ENCODE assay signal across 8 cellular contexts in genomic region chr6:3258720-3259490, GRCh38. TPM values are rescaled to one million over a fixed set of nuclear protein-coding genes. Genes with fewer than 3 reads are reported as not detected.
DNase-seq lines count a peak whose midpoint lies in the region; ATAC-seq, FAIRE-seq and TF ChIP-seq lines count a peak whose summit lies in the region.

TSS of gene PSMG4 (plus strand) at chr6:3258947. CDS start at chr6:3259023, 76 bp downstream.

- peak within 1 kb of the TSS; percentile 49 to 68 for H3K9ac ChIP-seq in kidney (ENCODE audit: low read length in 2 of 2)

- no peak for FAIRE-seq in kidney (lab: Jason Lieb, UNC)

- peaks cover 21 to 23% of the 10 kb centered on the region in 2 donors for H3K4me1 ChIP-seq in kidney (ENCODE audit: control insufficient read depth in 1 of 2, insufficient read depth in 1 of 2, low read depth in 1 of 2, low read length in 2 of 2)

- peak within 1 kb of the TSS; percentile 85 to 86 for H3K27ac ChIP-seq in kidney (ENCODE audit: low read depth in 2 of 2, low read length in 2 of 2)

- H3K4me3 ChIP-seq in AG10803 (ENCODE audit: low read length) (peak within 1 kb of the TSS; percentile 91), kidney (ENCODE audit: low read length in 2 of 2) (peak within 1 kb of the TSS; percentile 66 to 95)

- ATAC-seq in GM19043 (IDR thresholded peaks at IDR 0.05; ENCODE audit: low read depth, unreplicated experiment) (peak; percentile 80), HG03342 (IDR thresholded peaks at IDR 0.05; ENCODE audit: unreplicated experiment) (peak; percentile 69)

- TF ChIP-seq CTCF in AG10803 (conservative IDR thresholded peaks at IDR 0.05; ENCODE audit: low read length) (no peak), kidney (IDR thresholded peaks at IDR 0.05; ENCODE audit: borderline replicate concordance, extremely low read depth, insufficient read depth) (no peak)

- intact Hi-C loops in kidney (cut with DNase I) = no loop called here

- peak; percentile 85 for DNase-seq in AG10803 (ENCODE audit: low read depth)
- peak; percentile 63 for DNase-seq in NCI-H446 treated with DMSO at 0.1 percent for 48 hours (lab: John Stamatoyannopoulos, UW)
- DNase-seq in activated CD4-positive, CD25-positive, alpha-beta regulatory T cell treated with anti-CD3 and anti-CD28 coated beads, Interleukin-2, amount 50 U/mL, for 72 hours = peak; percentile 98
- peak; percentile 85 for DNase-seq in cerebellar cortex (ENCODE audit: low spot score)
- peak; percentile 98 for DNase-seq in kidney
- DNase-seq in stimulated activated CD4-positive, alpha-beta T cell treated with anti-CD3 and anti-CD28 coated beads, Interleukin-12 subunit alpha, Interleukin-12 subunit beta, amount 100 ng/mL, for 48 hours (ENCODE audit: low read depth in 2 of 3, low spot score in 1 of 3) = peak; percentile 84 to 98 (median 94)

- no peaks in the 10 kb centered on the region for H3K9me3 ChIP-seq in kidney (ENCODE audit: control insufficient read depth in 1 of 2, low read length in 2 of 2)

- H3K36me3 ChIP-seq in kidney (ENCODE audit: control insufficient read depth in 1 of 2, insufficient read depth in 2 of 2, low read length in 2 of 2) = peaks cover 2 to 4% of the 10 kb centered on the region in 2 donors

RNA-seq across cellular contexts. Expression of gene PSMG4, which starts in this region (rescaled TPM):
- 24.9 TPM for total RNA-seq in kidney
- polyA plus RNA-seq in kidney (ENCODE audit: insufficient read depth, low read depth, low replicate concordance) = 36.8 TPM

Comparison
In these comparisons a context has a peak if more than half of its experiments do, and no peak if none do; other contexts are left out.
1. Peak in every context shown above with its lines: DNase-seq, ATAC-seq, H3K4me3 ChIP-seq and H3K27ac ChIP-seq.